In the genomic region with DNA sequence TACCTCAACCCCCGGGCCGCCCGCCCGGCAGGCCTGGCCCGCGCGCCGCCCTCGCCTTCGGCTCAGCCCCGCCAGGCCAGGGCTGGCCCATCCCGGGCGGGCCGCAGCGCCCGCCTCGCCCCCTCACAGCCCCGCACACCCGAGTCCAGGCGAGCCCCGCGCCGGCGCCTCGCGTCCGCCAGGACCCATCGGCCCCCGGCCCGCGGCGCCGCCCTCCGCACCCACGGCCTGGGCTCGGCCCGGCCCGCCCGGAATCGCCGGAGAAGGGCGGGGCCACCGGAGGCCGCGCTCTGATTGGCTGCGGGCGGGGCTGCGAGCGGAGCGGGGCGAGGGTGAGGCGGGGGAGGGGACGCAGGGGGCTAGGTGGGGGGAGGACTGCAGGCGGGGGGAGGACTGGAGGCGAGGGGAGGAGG, we compare ENCODE assay signal across 8 cellular contexts. TPM values are rescaled to one million over a fixed set of nuclear protein-coding genes. Genes with fewer than 3 reads are reported as not detected.
DNase-seq lines count a peak whose midpoint lies in the region; ATAC-seq and TF ChIP-seq lines count a peak whose summit lies in the region.

No MANE protein-coding gene starts in this region.

- peak overlapping the region; percentile 64 for H3K4me3 ChIP-seq in CD8-positive, alpha-beta memory T cell (ENCODE audit: low read length)
- H3K4me3 ChIP-seq in NT2/D1 (ENCODE audit: insufficient read length, low read depth), result peak overlapping the region; percentile 72
- H3K4me3 ChIP-seq in esophagus muscularis mucosa, result peak overlapping the region; percentile 95 to 98 (median 96)

- no peaks in the 10 kb centered on the region for H3K9me3 Mint-ChIP-seq in CD8-positive, alpha-beta memory T cell
- no peaks in the 10 kb centered on the region for H3K9me3 Mint-ChIP-seq in activated T-cell treated with anti-CD3 and anti-CD28 coated beads, Interleukin-2, amount 50 U/mL, for 24 hours
- H3K9me3 Mint-ChIP-seq in stimulated activated effector memory CD8-positive, alpha-beta T cell treated with anti-CD3 and anti-CD28 coated beads, Interleukin-12 subunit alpha, Interleukin-12 subunit beta, amount 100 ng/mL, for 72 hours, result no peaks in the 10 kb centered on the region

- DNase-seq in CD8-positive, alpha-beta memory T cell, result peak; percentile 66 to 79 (median 74)
- peak; percentile 51 for DNase-seq in NT2/D1 (ENCODE audit: low read depth, low spot score)
- peak; percentile 89 for DNase-seq in activated T-cell treated with anti-CD3 and anti-CD28 coated beads, Interleukin-2, amount 50 U/mL, for 24 hours
- peak; percentile 93 for DNase-seq in esophagus muscularis mucosa (ENCODE audit: extremely low spot score)
- peak; percentile 88 for DNase-seq in myocyte (ENCODE audit: low read depth)
- peak; percentile 83 to 91 for DNase-seq in stimulated activated effector memory CD8-positive, alpha-beta T cell treated with anti-CD3 and anti-CD28 coated beads, Interleukin-12 subunit alpha, Interleukin-12 subunit beta, amount 100 ng/mL, for 72 hours (ENCODE audit: low spot score in 2 of 2)

- no peaks in the 10 kb centered on the region for H3K9me3 ChIP-seq in CD8-positive, alpha-beta memory T cell (ENCODE audit: low read length)
- H3K9me3 ChIP-seq in NT2/D1 (ENCODE audit: insufficient read depth, low read length) (no peaks in the 10 kb centered on the region), esophagus muscularis mucosa (no peaks in the 10 kb centered on the region)

- no peaks in the 10 kb centered on the region for H3K27me3 ChIP-seq in CD8-positive, alpha-beta memory T cell (ENCODE audit: insufficient read depth, low read length, poor library complexity, severe bottlenecking)
- no peaks in the 10 kb centered on the region for H3K27me3 ChIP-seq in NT2/D1 (ENCODE audit: insufficient read depth, insufficient read length)
- H3K27me3 ChIP-seq in esophagus muscularis mucosa, result no peaks in the 10 kb centered on the region

- POLR2A ChIA-PET in CD8-positive, alpha-beta memory T cell (lab: Charles Lee), result interaction anchor here (0.7 to 1.0 kb wide), 2 partner anchors 94 to 233 kb away, joined by 3 to 4 read pairs; no protein-coding TSS in a partner anchor

- H3K36me3 Mint-ChIP-seq in CD8-positive, alpha-beta memory T cell, result peaks cover 0 to 4% (median 0%) of the 10 kb centered on the region in 3 donors
- H3K36me3 Mint-ChIP-seq in activated T-cell treated with anti-CD3 and anti-CD28 coated beads, Interleukin-2, amount 50 U/mL, for 24 hours (ENCODE audit: low read depth), result peaks cover 11% of the 10 kb centered on the region
- H3K36me3 Mint-ChIP-seq in stimulated activated effector memory CD8-positive, alpha-beta T cell treated with anti-CD3 and anti-CD28 coated beads, Interleukin-12 subunit alpha, Interleukin-12 subunit beta, amount 100 ng/mL, for 72 hours, result no peaks in the 10 kb centered on the region

- peak overlapping the region in 6 of 8 donors; percentile 71 to 93 (median 76) for H3K27ac Mint-ChIP-seq in CD8-positive, alpha-beta memory T cell
- H3K27ac Mint-ChIP-seq in activated T-cell treated with anti-CD3 and anti-CD28 coated beads, Interleukin-2, amount 50 U/mL, for 24 hours, result peak overlapping the region; percentile 76
- peak overlapping the region; percentile 75 for H3K27ac Mint-ChIP-seq in stimulated activated effector memory CD8-positive, alpha-beta T cell treated with anti-CD3 and anti-CD28 coated beads, Interleukin-12 subunit alpha, Interleukin-12 subunit beta, amount 100 ng/mL, for 72 hours

- H3K27me3 Mint-ChIP-seq in CD8-positive, alpha-beta memory T cell, result no peaks in the 10 kb centered on the region
- H3K27me3 Mint-ChIP-seq in activated T-cell treated with anti-CD3 and anti-CD28 coated beads, Interleukin-2, amount 50 U/mL, for 24 hours, result no peaks in the 10 kb centered on the region

- ATAC-seq in GM19351 (IDR thresholded peaks at IDR 0.05; ENCODE audit: unreplicated experiment) (peak; percentile 78), HG03457 (IDR thresholded peaks at IDR 0.05; ENCODE audit: unreplicated experiment) (peak; percentile 74)
- peak; percentile 92 for ATAC-seq in stimulated activated effector memory CD8-positive, alpha-beta T cell treated with anti-CD3 and anti-CD28 coated beads, Interleukin-12 subunit alpha, Interleukin-12 subunit beta, amount 100 ng/mL, for 72 hours

- peak overlapping the region; percentile 85 for H3K9ac ChIP-seq in NT2/D1 (ENCODE audit: insufficient read length, low read depth)

- TF ChIP-seq CTCF in esophagus muscularis mucosa (IDR thresholded peaks at IDR 0.05), result no peak

- TF ChIP-seq POLR2A in esophagus muscularis mucosa (IDR thresholded peaks at IDR 0.05; ENCODE audit: low read depth), result no peak

- no peaks in the 10 kb centered on the region for H3K36me3 ChIP-seq in CD8-positive, alpha-beta memory T cell (ENCODE audit: insufficient read depth, low read length)
- H3K36me3 ChIP-seq in NT2/D1 (ENCODE audit: insufficient read depth, insufficient read length, low read length), result peaks cover 4% of the 10 kb centered on the region
- H3K36me3 ChIP-seq in esophagus muscularis mucosa, result no peaks in the 10 kb centered on the region

- peaks cover 20 to 34% (median 25%) of the 10 kb centered on the region in 3 donors for H3K4me1 Mint-ChIP-seq in CD8-positive, alpha-beta memory T cell
- H3K4me1 Mint-ChIP-seq in activated T-cell treated with anti-CD3 and anti-CD28 coated beads, Interleukin-2, amount 50 U/mL, for 24 hours (ENCODE audit: low read depth), result peaks cover 28% of the 10 kb centered on the region
- H3K4me1 Mint-ChIP-seq in stimulated activated effector memory CD8-positive, alpha-beta T cell treated with anti-CD3 and anti-CD28 coated beads, Interleukin-12 subunit alpha, Interleukin-12 subunit beta, amount 100 ng/mL, for 72 hours, result peaks cover 11% of the 10 kb centered on the region

- CTCF ChIA-PET in CD8-positive, alpha-beta memory T cell (lab: Charles Lee), result interaction anchor here (1.5 to 2.8 kb wide), 4 partner anchors 9 to 277 kb away, joined by 5 to 15 read pairs (median 10); a partner anchor contains a TSS

- TF ChIP-seq EP300 in esophagus muscularis mucosa (IDR thresholded peaks at IDR 0.05), result no peak

- intact Hi-C loops in esophagus muscularis mucosa (cut with DNase I), result loop anchor here (5.0 to 10.0 kb wide), 2 partner anchors 171 to 182 kb away; a partner anchor contains a TSS

- H3K4me1 ChIP-seq in CD8-positive, alpha-beta memory T cell (ENCODE audit: insufficient read depth, low read length), result peaks cover 16% of the 10 kb centered on the region
- H3K4me1 ChIP-seq in NT2/D1 (ENCODE audit: insufficient read depth, insufficient read length) (no peaks in the 10 kb centered on the region), esophagus muscularis mucosa (peaks cover 20 to 46% (median 34%) of the 10 kb centered on the region in 4 donors)

- peak overlapping the region; percentile 85 to 95 (median 89) for H3K4me3 Mint-ChIP-seq in CD8-positive, alpha-beta memory T cell
- peak overlapping the region; percentile 81 for H3K4me3 Mint-ChIP-seq in activated T-cell treated with anti-CD3 and anti-CD28 coated beads, Interleukin-2, amount 50 U/mL, for 24 hours
- H3K4me3 Mint-ChIP-seq in stimulated activated effector memory CD8-positive, alpha-beta T cell treated with anti-CD3 and anti-CD28 coated beads, Interleukin-12 subunit alpha, Interleukin-12 subunit beta, amount 100 ng/mL, for 72 hours, result peak overlapping the region; percentile 84

- 0% methylated on average over 3 of the region's 55 CpGs for WGBS in esophagus muscularis mucosa

- H3K27ac ChIP-seq in CD8-positive, alpha-beta memory T cell (ENCODE audit: low read depth, low read length), result no peak overlapping the region
- peak overlapping the region; percentile 93 to 97 (median 95) for H3K27ac ChIP-seq in esophagus muscularis mucosa (replicated peaks in 1 of 4)

RNA-seq across cellular contexts. Expression of a gene that starts 0.3 kb away (rescaled TPM):
- total RNA-seq in CD8-positive, alpha-beta memory T cell, result 1 to 10 TPM; 7.4 to 7.5 TPM
- polyA plus RNA-seq in CD8-positive, alpha-beta memory T cell, result 3.0 TPM
- 10 to 100 TPM; 19.4 to 20.0 (median 19.9) TPM for total RNA-seq in esophagus muscularis mucosa
- total RNA-seq in myocyte, result 40.5 and 45.2 TPM in 2 replicates
- 21.5 TPM for polyA plus RNA-seq in myocyte (2012)
